Comparison of ENCODE assay signal across 26 cellular contexts in genomic region chr20:8170921-8171320, GRCh38. TPM values are rescaled to one million over a fixed set of nuclear protein-coding genes. Genes with fewer than 3 reads are reported as not detected.
DNase-seq lines count a peak whose midpoint lies in the region; FAIRE-seq lines count a peak whose summit lies in the region.
"Had no signal": no experiment of that assay in that cellular context is flagged by ENCODE, and none has a peak within 500 bp of the region (broad histone marks: within the 10 kb centered on the region; RNA-seq: fewer than 3 reads in every experiment).

No MANE protein-coding gene starts in this region.

- no peaks in the 10 kb centered on the region for H3K9me3 ChIP-seq in small intestine (ENCODE audit: control insufficient read depth, low read depth)
- H3K9me3 ChIP-seq: BE2C, BLaER1 had no signal

- FAIRE-seq in colon (lab: Jason Lieb, UNC) (peak; percentile 18), islet of Langerhans (lab: Jason Lieb, UNC) (peak; percentile 17), small intestine (lab: Jason Lieb, UNC) (peak; percentile 71)
- FAIRE-seq: A204.1, GM12891, GM19239 had no signal

- H3K4me3 ChIP-seq in small intestine (ENCODE audit: low read depth in 1 of 2, low read length in 2 of 2): no peak overlapping the region
- H3K4me3 ChIP-seq: BLaER1 had no signal

- DNase-seq in small intestine: no peak
- no peak for DNase-seq in Ammon's horn (ENCODE audit: low spot score)
- no peak for DNase-seq in AG08395 (ENCODE audit: low spot score)
- no peak for DNase-seq in SHP77 treated with DMSO at 0.1 percent for 48 hours (lab: John Stamatoyannopoulos, UW)
- DNase-seq: 8988T; ACHN; AML-193; BE2C; C1 segment of cervical spinal cord; CD4-positive, alpha-beta memory T cell; CD4-positive, CD25-positive, alpha-beta regulatory T cell; CD8-positive, alpha-beta memory T cell; COR-L47; DMS 273 treated with DMSO at 0.1 percent for 48 hours; DMS153; DMS53; DMS79; DND-41; EL; GF-D8 had no signal

- WGBS in small intestine, 3 donors: 78 to 85% (median 83%) methylated on average over 1 of the region's 1 CpG

- H3K27ac ChIP-seq in small intestine (ENCODE audit: low read depth in 1 of 2, low read length in 1 of 2): no peak overlapping the region
- H3K27ac ChIP-seq: BLaER1 had no signal

- H3K36me3 ChIP-seq in small intestine (ENCODE audit: control insufficient read depth in 2 of 2, insufficient read depth in 2 of 2, low read length in 2 of 2): no peaks in the 10 kb centered on the region

- no peaks in the 10 kb centered on the region for H3K27me3 ChIP-seq in small intestine (ENCODE audit: control insufficient read depth in 2 of 2, insufficient read depth in 2 of 2, low read length in 2 of 2)
- H3K27me3 ChIP-seq: BE2C, BLaER1 had no signal

- H3K4me1 ChIP-seq in small intestine (ENCODE audit: control insufficient read depth in 2 of 2, insufficient read depth in 1 of 2, low read depth in 1 of 2, low read length in 1 of 2): no peaks in the 10 kb centered on the region
- H3K4me1 ChIP-seq: BLaER1 had no signal

RNA-seq across cellular contexts. Expression of gene PLCB1, which starts 38.9 kb away (rescaled TPM):
- polyA plus RNA-seq in small intestine: 1 to 10 TPM; 1.8 to 5.4 (median 1.9) TPM
